In the genomic region with DNA sequence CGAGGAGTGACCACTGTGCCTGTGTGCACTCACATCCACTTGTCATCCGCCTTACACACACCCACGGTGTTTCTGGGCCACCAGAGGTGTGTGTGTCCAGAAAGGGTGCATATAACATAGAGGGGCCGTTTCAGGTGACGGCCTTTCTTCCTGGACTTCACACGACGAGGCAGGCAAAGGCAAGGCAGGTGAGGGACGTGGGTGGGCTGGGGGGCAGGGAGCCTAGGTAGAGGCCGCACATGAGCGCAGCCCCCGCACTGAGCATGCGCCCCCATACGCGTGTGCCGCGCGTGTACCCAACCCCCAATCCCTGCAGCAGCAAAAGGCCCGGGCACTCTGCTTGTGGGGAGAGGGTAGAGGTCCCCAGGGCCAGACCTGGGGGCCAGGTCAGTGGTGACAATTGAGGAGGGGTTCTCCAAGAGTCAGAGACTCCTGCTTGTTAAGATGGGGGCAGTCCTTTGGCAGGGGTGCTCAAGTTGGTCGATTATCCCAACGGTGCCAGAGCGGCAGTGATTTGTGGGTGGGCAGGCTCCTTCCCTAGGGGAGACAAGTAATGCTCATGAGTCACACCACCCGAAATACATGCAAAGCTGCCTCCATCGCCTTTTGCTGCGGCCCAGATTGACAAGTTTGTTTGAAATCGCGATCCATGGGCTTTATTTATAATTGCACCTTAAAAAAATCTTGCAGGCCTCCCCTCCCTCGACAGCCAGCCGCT, we compare ENCODE assay signal across 1 cellular context.
TF ChIP-seq lines count a peak whose summit lies in the region.

No MANE protein-coding gene starts in this region.

TF ChIP-seq in K562, 482 proteins besides CTCF, POLR2A, EP300 and RAD21:
- TF ChIP-seq KDM1A (IDR thresholded peaks at IDR 0.05) = peak; percentile 54 to 59; a peak in 2 of 4 replicates
- no peak for TF ChIP-seq JUN (IDR thresholded peaks at IDR 0.05; ENCODE audit: borderline replicate concordance, low read depth, low read length)
- TF ChIP-seq JUN (CRISPR knock-in tag; IDR thresholded peaks at IDR 0.05; ENCODE audit: borderline replicate concordance) = no peak
- no peak for TF ChIP-seq ZNF184 (CRISPR knock-in tag; IDR thresholded peaks at IDR 0.05)
- TF ChIP-seq, protein P1, sequence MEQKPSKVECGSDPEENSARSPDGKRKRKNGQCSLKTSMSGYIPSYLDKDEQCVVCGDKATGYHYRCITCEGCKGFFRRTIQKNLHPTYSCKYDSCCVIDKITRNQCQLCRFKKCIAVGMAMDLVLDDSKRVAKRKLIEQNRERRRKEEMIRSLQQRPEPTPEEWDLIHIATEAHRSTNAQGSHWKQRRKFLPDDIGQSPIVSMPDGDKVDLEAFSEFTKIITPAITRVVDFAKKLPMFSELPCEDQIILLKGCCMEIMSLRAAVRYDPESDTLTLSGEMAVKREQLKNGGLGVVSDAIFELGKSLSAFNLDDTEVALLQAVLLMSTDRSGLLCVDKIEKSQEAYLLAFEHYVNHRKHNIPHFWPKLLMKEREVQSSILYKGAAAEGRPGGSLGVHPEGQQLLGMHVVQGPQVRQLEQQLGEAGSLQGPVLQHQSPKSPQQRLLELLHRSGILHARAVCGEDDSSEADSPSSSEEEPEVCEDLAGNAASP (IDR thresholded peaks at IDR 0.05) = no peak
- no peak for TF ChIP-seq SRSF7 (optimal IDR thresholded peaks at IDR 0.05; ENCODE audit: low read depth, low read length)
- no peak for TF ChIP-seq SMARCB1 (IDR thresholded peaks at IDR 0.05; ENCODE audit: insufficient read length, low read depth)
- TF ChIP-seq, protein P2, sequence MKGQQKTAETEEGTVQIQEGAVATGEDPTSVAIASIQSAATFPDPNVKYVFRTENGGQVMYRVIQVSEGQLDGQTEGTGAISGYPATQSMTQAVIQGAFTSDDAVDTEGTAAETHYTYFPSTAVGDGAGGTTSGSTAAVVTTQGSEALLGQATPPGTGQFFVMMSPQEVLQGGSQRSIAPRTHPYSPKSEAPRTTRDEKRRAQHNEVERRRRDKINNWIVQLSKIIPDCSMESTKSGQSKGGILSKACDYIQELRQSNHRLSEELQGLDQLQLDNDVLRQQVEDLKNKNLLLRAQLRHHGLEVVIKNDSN (CRISPR knock-in tag; IDR thresholded peaks at IDR 0.05) = no peak
- peak; percentile 60 to 70; a peak in 3 of 4 replicates for TF ChIP-seq NRF1 (conservative IDR thresholded peaks at IDR 0.05 in 1 of 2, IDR thresholded peaks at IDR 0.05 in 1 of 2)
- TF ChIP-seq ZNF347 (CRISPR knock-in tag; IDR thresholded peaks at IDR 0.05; ENCODE audit: low read depth) = no peak
- TF ChIP-seq, protein P3, sequence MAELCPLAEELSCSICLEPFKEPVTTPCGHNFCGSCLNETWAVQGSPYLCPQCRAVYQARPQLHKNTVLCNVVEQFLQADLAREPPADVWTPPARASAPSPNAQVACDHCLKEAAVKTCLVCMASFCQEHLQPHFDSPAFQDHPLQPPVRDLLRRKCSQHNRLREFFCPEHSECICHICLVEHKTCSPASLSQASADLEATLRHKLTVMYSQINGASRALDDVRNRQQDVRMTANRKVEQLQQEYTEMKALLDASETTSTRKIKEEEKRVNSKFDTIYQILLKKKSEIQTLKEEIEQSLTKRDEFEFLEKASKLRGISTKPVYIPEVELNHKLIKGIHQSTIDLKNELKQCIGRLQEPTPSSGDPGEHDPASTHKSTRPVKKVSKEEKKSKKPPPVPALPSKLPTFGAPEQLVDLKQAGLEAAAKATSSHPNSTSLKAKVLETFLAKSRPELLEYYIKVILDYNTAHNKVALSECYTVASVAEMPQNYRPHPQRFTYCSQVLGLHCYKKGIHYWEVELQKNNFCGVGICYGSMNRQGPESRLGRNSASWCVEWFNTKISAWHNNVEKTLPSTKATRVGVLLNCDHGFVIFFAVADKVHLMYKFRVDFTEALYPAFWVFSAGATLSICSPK (IDR thresholded peaks at IDR 0.05; ENCODE audit: borderline replicate concordance) = no peak
- no peak for TF ChIP-seq HNRNPH1 (optimal IDR thresholded peaks at IDR 0.05; ENCODE audit: low read depth, low read length)
- TF ChIP-seq ARHGAP35 (IDR thresholded peaks at IDR 0.05; ENCODE audit: partially characterized antibody) = no peak
- peak; percentile 78; the same call in 1 of the 2 replicates for TF ChIP-seq PHF21A (IDR thresholded peaks at IDR 0.05; ENCODE audit: borderline replicate concordance, low read depth)
- TF ChIP-seq, protein P4, sequence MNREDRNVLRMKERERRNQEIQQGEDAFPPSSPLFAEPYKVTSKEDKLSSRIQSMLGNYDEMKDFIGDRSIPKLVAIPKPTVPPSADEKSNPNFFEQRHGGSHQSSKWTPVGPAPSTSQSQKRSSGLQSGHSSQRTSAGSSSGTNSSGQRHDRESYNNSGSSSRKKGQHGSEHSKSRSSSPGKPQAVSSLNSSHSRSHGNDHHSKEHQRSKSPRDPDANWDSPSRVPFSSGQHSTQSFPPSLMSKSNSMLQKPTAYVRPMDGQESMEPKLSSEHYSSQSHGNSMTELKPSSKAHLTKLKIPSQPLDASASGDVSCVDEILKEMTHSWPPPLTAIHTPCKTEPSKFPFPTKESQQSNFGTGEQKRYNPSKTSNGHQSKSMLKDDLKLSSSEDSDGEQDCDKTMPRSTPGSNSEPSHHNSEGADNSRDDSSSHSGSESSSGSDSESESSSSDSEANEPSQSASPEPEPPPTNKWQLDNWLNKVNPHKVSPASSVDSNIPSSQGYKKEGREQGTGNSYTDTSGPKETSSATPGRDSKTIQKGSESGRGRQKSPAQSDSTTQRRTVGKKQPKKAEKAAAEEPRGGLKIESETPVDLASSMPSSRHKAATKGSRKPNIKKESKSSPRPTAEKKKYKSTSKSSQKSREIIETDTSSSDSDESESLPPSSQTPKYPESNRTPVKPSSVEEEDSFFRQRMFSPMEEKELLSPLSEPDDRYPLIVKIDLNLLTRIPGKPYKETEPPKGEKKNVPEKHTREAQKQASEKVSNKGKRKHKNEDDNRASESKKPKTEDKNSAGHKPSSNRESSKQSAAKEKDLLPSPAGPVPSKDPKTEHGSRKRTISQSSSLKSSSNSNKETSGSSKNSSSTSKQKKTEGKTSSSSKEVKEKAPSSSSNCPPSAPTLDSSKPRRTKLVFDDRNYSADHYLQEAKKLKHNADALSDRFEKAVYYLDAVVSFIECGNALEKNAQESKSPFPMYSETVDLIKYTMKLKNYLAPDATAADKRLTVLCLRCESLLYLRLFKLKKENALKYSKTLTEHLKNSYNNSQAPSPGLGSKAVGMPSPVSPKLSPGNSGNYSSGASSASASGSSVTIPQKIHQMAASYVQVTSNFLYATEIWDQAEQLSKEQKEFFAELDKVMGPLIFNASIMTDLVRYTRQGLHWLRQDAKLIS (CRISPR knock-in tag; IDR thresholded peaks at IDR 0.05) = no peak
- no peak for TF ChIP-seq ZNF212 (CRISPR knock-in tag; IDR thresholded peaks at IDR 0.05)
TF ChIP-seq in K562: peak in this region for 3.
